In the genomic region with DNA sequence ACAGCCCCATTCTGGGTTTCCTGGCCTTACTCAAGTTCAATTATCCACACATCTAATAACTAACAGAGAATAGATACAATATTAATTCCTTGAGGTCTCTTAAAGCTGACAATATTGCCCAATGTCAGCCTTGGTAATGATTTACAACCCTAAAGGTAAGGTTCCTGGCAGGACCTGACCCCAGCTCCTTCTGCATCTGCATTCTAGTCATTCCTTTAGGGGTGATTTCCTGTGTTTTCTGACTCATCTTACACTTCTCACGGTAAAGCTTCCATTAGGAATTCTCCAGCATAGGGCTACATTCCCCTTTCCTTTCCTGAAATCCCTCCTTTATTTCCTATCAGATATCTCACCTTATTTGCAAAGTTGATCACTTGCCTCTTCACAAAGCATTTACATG, we compare ENCODE assay signal across 16 cellular contexts. TPM values are rescaled to one million over a fixed set of nuclear protein-coding genes. Genes with fewer than 3 reads are reported as not detected.
DNase-seq lines count a peak whose midpoint lies in the region; ATAC-seq and TF ChIP-seq lines count a peak whose summit lies in the region.
"Had no signal": no experiment of that assay in that cellular context is flagged by ENCODE, and none has a peak within 500 bp of the region (broad histone marks: within the 10 kb centered on the region; RNA-seq: fewer than 3 reads in every experiment).

No MANE protein-coding gene starts in this region.

- no peaks in the 10 kb centered on the region for H3K36me3 ChIP-seq in NT2/D1 (ENCODE audit: insufficient read depth, insufficient read length, low read length)
- H3K36me3 ChIP-seq: upper lobe of left lung had no signal

- H3K4me1 ChIP-seq in NT2/D1 (ENCODE audit: insufficient read depth, insufficient read length): no peaks in the 10 kb centered on the region
- H3K4me1 ChIP-seq: BLaER1 treated with 17β-estradiol and CSF1 and Interleukin-3, amounts not matched to agents 10 nM and 100 nM; upper lobe of left lung had no signal

- H3K27me3 ChIP-seq in NT2/D1 (ENCODE audit: insufficient read depth, insufficient read length): no peaks in the 10 kb centered on the region
- H3K27me3 ChIP-seq: BLaER1 treated with 17β-estradiol and CSF1 and Interleukin-3, amounts not matched to agents 10 nM and 100 nM; upper lobe of left lung had no signal

- H3K27me3 Mint-ChIP-seq in activated naive CD4-positive, alpha-beta T cell treated with anti-CD3 and anti-CD28 coated beads, Interleukin-2, amount 10 ng/mL, durations not matched to agents 7 days and 5 days: no peaks in the 10 kb centered on the region
- no peaks in the 10 kb centered on the region for H3K27me3 Mint-ChIP-seq in stimulated activated naive CD8-positive, alpha-beta T cell treated with anti-CD3 and anti-CD28 coated beads, Interleukin-15, amount 100 ng/mL, for 72 hours

- H3K4me3 ChIP-seq in NT2/D1 (ENCODE audit: insufficient read length, low read depth): no peak overlapping the region
- no peak overlapping the region for H3K4me3 ChIP-seq in fibroblast of villous mesenchyme (ENCODE audit: low read depth, low read length)
- no peak overlapping the region for H3K4me3 ChIP-seq in coronary artery
- H3K4me3 ChIP-seq: BLaER1 treated with 17β-estradiol and CSF1 and Interleukin-3, amounts not matched to agents 10 nM and 100 nM; upper lobe of left lung had no signal

- H3K9ac ChIP-seq in NT2/D1 (ENCODE audit: insufficient read length, low read depth): no peak overlapping the region
- H3K9ac ChIP-seq: BLaER1 treated with 17β-estradiol and CSF1 and Interleukin-3, amounts not matched to agents 10 nM and 100 nM had no signal

- TF ChIP-seq CTCF in fibroblast of villous mesenchyme (IDR thresholded peaks at IDR 0.05; ENCODE audit: insufficient read depth, low read depth, low read length) (no peak), coronary artery (IDR thresholded peaks at IDR 0.05) (no peak)

- H3K9me3 ChIP-seq in NT2/D1 (ENCODE audit: insufficient read depth, low read length): no peaks in the 10 kb centered on the region
- H3K9me3 ChIP-seq: BLaER1 treated with 17β-estradiol and CSF1 and Interleukin-3, amounts not matched to agents 10 nM and 100 nM; upper lobe of left lung had no signal

- H3K27ac Mint-ChIP-seq in activated naive CD4-positive, alpha-beta T cell treated with anti-CD3 and anti-CD28 coated beads, Interleukin-2, amount 10 ng/mL, durations not matched to agents 7 days and 5 days: peak overlapping the region; percentile 88
- H3K27ac Mint-ChIP-seq in stimulated activated naive CD8-positive, alpha-beta T cell treated with anti-CD3 and anti-CD28 coated beads, Interleukin-15, amount 100 ng/mL, for 72 hours: peak overlapping the region in 1 of 2 donors; percentile 89

- DNase-seq in activated naive CD4-positive, alpha-beta T cell treated with anti-CD3 and anti-CD28 coated beads, Interleukin-2, amount 10 ng/mL, durations not matched to agents 7 days and 5 days: no peak
- DNase-seq in activated naive CD4-positive, alpha-beta T cell treated with Interleukin-2 at 50 U/mL for 16 hours: no peak
- DNase-seq in NT2/D1 (ENCODE audit: low read depth, low spot score) (peak; percentile 32), fibroblast of villous mesenchyme (ENCODE audit: low read depth) (peak; percentile 55), OCI-M1 (lab: John Stamatoyannopoulos, UW) (no peak), coronary artery (ENCODE audit: low spot score) (no peak), G401 (ENCODE audit: low spot score) (no peak)
- no peak for DNase-seq in stimulated activated naive CD8-positive, alpha-beta T cell treated with anti-CD3 and anti-CD28 coated beads, Interleukin-15, amount 100 ng/mL, for 72 hours
- DNase-seq: cerebellar nuclear complex, mammary epithelial cell, NCI-H345, upper lobe of left lung had no signal

- peaks cover 8% of the 10 kb centered on the region for H3K9me3 Mint-ChIP-seq in activated naive CD4-positive, alpha-beta T cell treated with anti-CD3 and anti-CD28 coated beads, Interleukin-2, amount 10 ng/mL, durations not matched to agents 7 days and 5 days
- H3K9me3 Mint-ChIP-seq in stimulated activated naive CD8-positive, alpha-beta T cell treated with anti-CD3 and anti-CD28 coated beads, Interleukin-15, amount 100 ng/mL, for 72 hours: no peaks in the 10 kb centered on the region

- ATAC-seq in stimulated activated naive CD8-positive, alpha-beta T cell treated with anti-CD3 and anti-CD28 coated beads, Interleukin-15, amount 100 ng/mL, for 72 hours: no peak

- H3K4me3 Mint-ChIP-seq in activated naive CD4-positive, alpha-beta T cell treated with anti-CD3 and anti-CD28 coated beads, Interleukin-2, amount 10 ng/mL, durations not matched to agents 7 days and 5 days: peak overlapping the region; percentile 69
- peak overlapping the region; percentile 63 to 82 for H3K4me3 Mint-ChIP-seq in stimulated activated naive CD8-positive, alpha-beta T cell treated with anti-CD3 and anti-CD28 coated beads, Interleukin-15, amount 100 ng/mL, for 72 hours

- no peak overlapping the region for H3K27ac ChIP-seq in coronary artery
- H3K27ac ChIP-seq: BLaER1 treated with 17β-estradiol and CSF1 and Interleukin-3, amounts not matched to agents 10 nM and 100 nM; upper lobe of left lung had no signal

- H3K36me3 Mint-ChIP-seq in activated naive CD4-positive, alpha-beta T cell treated with anti-CD3 and anti-CD28 coated beads, Interleukin-2, amount 10 ng/mL, durations not matched to agents 7 days and 5 days: peaks cover 48% of the 10 kb centered on the region

- CTCF ChIA-PET in activated naive CD4-positive, alpha-beta T cell treated with anti-CD3 and anti-CD28 coated beads, Interleukin-2, amount 10 ng/mL, durations not matched to agents 7 days and 5 days (lab: Charles Lee): interaction anchor here (0.6 to 2.3 kb wide), 4 partner anchors 11 to 115 kb away, joined by 3 to 8 read pairs (median 3); no protein-coding TSS in a partner anchor

- H3K4me1 Mint-ChIP-seq in activated naive CD4-positive, alpha-beta T cell treated with anti-CD3 and anti-CD28 coated beads, Interleukin-2, amount 10 ng/mL, durations not matched to agents 7 days and 5 days: peaks cover 50% of the 10 kb centered on the region
- peaks cover 53% of the 10 kb centered on the region for H3K4me1 Mint-ChIP-seq in stimulated activated naive CD8-positive, alpha-beta T cell treated with anti-CD3 and anti-CD28 coated beads, Interleukin-15, amount 100 ng/mL, for 72 hours

- in situ Hi-C loops in G401 (cut with HindIII; ENCODE audit: low sequenced_read_pairs): no loop called here

RNA-seq across cellular contexts. Expression of a gene that starts 9.3 kb away (rescaled TPM):
- not detected in 2 replicates for total RNA-seq in fibroblast of villous mesenchyme
- not detected in 2 replicates for total RNA-seq in G401 (2014; rRNA removed; shearing (Covaris generic))
- total RNA-seq: activated CD8-positive, alpha-beta memory T cell treated with anti-CD3 and anti-CD28 coated beads for 36 hours; LHCN-M2; mammary epithelial cell; SK-MEL-5 had no signal

RNA-seq across cellular contexts. Expression of a gene that starts 59.2 kb away (rescaled TPM):
- total RNA-seq in fibroblast of villous mesenchyme: not detected in 2 replicates
- total RNA-seq in G401 (2014; rRNA removed; shearing (Covaris generic)): not detected in 2 replicates
- total RNA-seq: SK-MEL-5 had no signal

Comparison
In these comparisons a context has a peak if more than half of its experiments do, and no peak if none do; other contexts are left out.
1. DNase-seq: peak in NT2/D1 (single experiment) and fibroblast of villous mesenchyme (single experiment); none in activated naive CD4-positive, alpha-beta T cell treated with anti-CD3 and anti-CD28 coated beads, Interleukin-2, amount 10 ng/mL, durations not matched to agents 7 days and 5 days (single experiment), activated naive CD4-positive, alpha-beta T cell treated with Interleukin-2 at 50 U/mL for 16 hours (single experiment), stimulated activated naive CD8-positive, alpha-beta T cell treated with anti-CD3 and anti-CD28 coated beads, Interleukin-15, amount 100 ng/mL, for 72 hours (0 of 2), OCI-M1 (single experiment), coronary artery (single experiment) and G401 (single experiment).